9 cellular contexts compared by ENCODE assay signal in genomic region chr13:27379694-27380596, GRCh38. TPM values are rescaled to one million over a fixed set of nuclear protein-coding genes. Genes with fewer than 3 reads are reported as not detected.
A peak's percentile ranks its signal among the peaks of the same experiment; 100 is the strongest.
DNase-seq lines count a peak whose midpoint lies in the region; ATAC-seq and TF ChIP-seq lines count a peak whose summit lies in the region.
"Had no signal": no experiment of that assay in that cellular context is flagged by ENCODE, and none has a peak within 500 bp of the region (broad histone marks: within the 10 kb centered on the region; RNA-seq: fewer than 3 reads in every experiment).

No MANE protein-coding gene starts in this region.

- H3K4me1 ChIP-seq in CD4-positive, alpha-beta memory T cell (ENCODE audit: insufficient read depth, low read length): no peaks in the 10 kb centered on the region

- no peaks in the 10 kb centered on the region for H3K27me3 ChIP-seq in CD4-positive, alpha-beta memory T cell (ENCODE audit: insufficient read depth, low read length)

- CTCF ChIA-PET in CD4-positive, alpha-beta memory T cell (lab: Charles Lee; ENCODE audit: partially characterized antibody): interaction anchor here (0.9 to 9.5 kb wide), 11 partner anchors 9 to 448 kb away, joined by 3 to 283 read pairs (median 3); no protein-coding TSS in a partner anchor

- peaks cover 2 to 16% of the 10 kb centered on the region in 2 donors for H3K27me3 Mint-ChIP-seq in CD4-positive, alpha-beta memory T cell
- H3K27me3 Mint-ChIP-seq in glutamatergic neuron (ENCODE audit: unreplicated experiment): no peaks in the 10 kb centered on the region

- no peaks in the 10 kb centered on the region for H3K9me3 ChIP-seq in CD4-positive, alpha-beta memory T cell (ENCODE audit: control insufficient read depth in 1 of 2, low read length in 2 of 2)

- POLR2A ChIA-PET in CD4-positive, alpha-beta memory T cell (lab: Charles Lee; ENCODE audit: partially characterized antibody): no interaction called here

- H3K4me3 ChIP-seq in CD4-positive, alpha-beta memory T cell (ENCODE audit: low read length in 2 of 2): no peak overlapping the region
- H3K4me3 ChIP-seq in retinal pigment epithelial cell (ENCODE audit: low read length): no peak overlapping the region

- H3K4me1 Mint-ChIP-seq in CD4-positive, alpha-beta memory T cell: peaks cover 0 to 5% (median under 1%) of the 10 kb centered on the region in 4 donors
- H3K4me1 Mint-ChIP-seq in glutamatergic neuron (ENCODE audit: low read depth, unreplicated experiment): peaks cover 4% of the 10 kb centered on the region

- ATAC-seq in GM21526 (IDR thresholded peaks at IDR 0.05; ENCODE audit: low FRiP score, unreplicated experiment): no peak

- H3K36me3 Mint-ChIP-seq in CD4-positive, alpha-beta memory T cell: no peaks in the 10 kb centered on the region
- no peaks in the 10 kb centered on the region for H3K36me3 Mint-ChIP-seq in glutamatergic neuron (ENCODE audit: unreplicated experiment)
- H3K36me3 Mint-ChIP-seq: IgD-negative memory B cell had no signal

- intact Hi-C loops in CD4-positive, alpha-beta memory T cell (cut with micrococcal nuclease): loop anchor here (1.0 kb wide), 1 partner anchor 446 kb away; no protein-coding TSS in a partner anchor

- no peaks in the 10 kb centered on the region for H3K9me3 Mint-ChIP-seq in CD4-positive, alpha-beta memory T cell
- peaks cover 6% of the 10 kb centered on the region for H3K9me3 Mint-ChIP-seq in glutamatergic neuron (ENCODE audit: unreplicated experiment)
- H3K9me3 Mint-ChIP-seq: IgD-negative memory B cell had no signal

- H3K36me3 ChIP-seq in CD4-positive, alpha-beta memory T cell (ENCODE audit: insufficient read depth, low read length): no peaks in the 10 kb centered on the region

- H3K27ac Mint-ChIP-seq in CD4-positive, alpha-beta memory T cell: no peak overlapping the region
- H3K27ac Mint-ChIP-seq in glutamatergic neuron (ENCODE audit: unreplicated experiment): no peak overlapping the region
- H3K27ac Mint-ChIP-seq: IgD-negative memory B cell had no signal

- TF ChIP-seq CTCF in glutamatergic neuron (IDR thresholded peaks at IDR 0.05; ENCODE audit: partially characterized antibody, unreplicated experiment) (peak; percentile 77), retinal pigment epithelial cell (conservative IDR thresholded peaks at IDR 0.05; ENCODE audit: low read depth, low read length) (peak; percentile 89)

- H3K4me3 Mint-ChIP-seq in CD4-positive, alpha-beta memory T cell: no peak overlapping the region
- no peak overlapping the region for H3K4me3 Mint-ChIP-seq in glutamatergic neuron (ENCODE audit: unreplicated experiment)

- H3K27ac ChIP-seq in CD4-positive, alpha-beta memory T cell (ENCODE audit: low read depth, low read length): no peak overlapping the region

- peak in 4 of 5 donors; percentile 39 to 45 (median 40) for DNase-seq in CD4-positive, alpha-beta memory T cell
- DNase-seq in HT-29 (ENCODE audit: low spot score) (peak; percentile 99), OCI-M1 (lab: John Stamatoyannopoulos, UW) (peak; percentile 80), glutamatergic neuron (peak; percentile 86), retinal pigment epithelial cell (ENCODE audit: low read depth) (no peak), NK-92 (lab: John Stamatoyannopoulos, UW; ENCODE audit: unreplicated experiment) (no peak)
- DNase-seq in activated effector memory CD4-positive, alpha-beta T cell treated with Interleukin-2 at 50 U/mL for 16 hours: peak; percentile 26

RNA-seq across cellular contexts. Expression of gene GTF3A, which starts 44.5 kb away (rescaled TPM):
- 100 to 1,000 TPM; 225 to 236 TPM for total RNA-seq in CD4-positive, alpha-beta memory T cell
- polyA plus RNA-seq in CD4-positive, alpha-beta memory T cell: 100 to 1,000 TPM; 596 to 688 TPM
- 405 and 541 TPM in 2 replicates for total RNA-seq in HT-29 (2014; rRNA removed; shearing (Covaris generic))
- total RNA-seq in glutamatergic neuron (ENCODE audit: unreplicated experiment): 70.2 TPM

Comparison
In these comparisons a context has a peak if more than half of its experiments do, and no peak if none do; other contexts are left out.
1. DNase-seq: peak in CD4-positive, alpha-beta memory T cell (4 of 5), HT-29 (single experiment), OCI-M1 (single experiment), activated effector memory CD4-positive, alpha-beta T cell treated with Interleukin-2 at 50 U/mL for 16 hours (single experiment) and glutamatergic neuron (single experiment); none in retinal pigment epithelial cell (single experiment) and NK-92 (single experiment).